In the genomic region with DNA sequence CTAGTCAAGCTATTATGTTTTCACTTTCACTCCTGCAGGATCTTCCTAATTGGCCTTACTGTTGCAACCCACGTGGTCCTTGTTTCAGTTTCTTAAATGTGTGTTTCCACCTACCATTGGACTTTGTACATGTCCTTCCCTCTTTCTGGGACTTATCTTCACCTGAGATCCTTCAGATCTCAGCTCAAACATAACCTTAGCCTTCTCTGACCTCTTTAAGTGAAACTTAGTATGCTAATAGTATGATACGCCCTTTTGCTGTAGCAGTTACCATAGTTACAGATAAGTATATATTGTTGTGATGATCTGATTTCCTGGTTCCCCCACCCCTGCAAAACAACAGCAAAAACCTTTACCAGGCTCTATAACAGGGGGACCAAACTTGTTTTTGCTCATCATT, we compare ENCODE assay signal across 13 cellular contexts. TPM values are rescaled to one million over a fixed set of nuclear protein-coding genes. Genes with fewer than 3 reads are reported as not detected.
DNase-seq lines count a peak whose midpoint lies in the region; ATAC-seq and TF ChIP-seq lines count a peak whose summit lies in the region.
"Had no signal": no experiment of that assay in that cellular context is flagged by ENCODE, and none has a peak within 500 bp of the region (broad histone marks: within the 10 kb centered on the region; RNA-seq: fewer than 3 reads in every experiment).

No MANE protein-coding gene starts in this region.

- no peaks in the 10 kb centered on the region for H3K9me3 Mint-ChIP-seq in stimulated activated naive CD8-positive, alpha-beta T cell treated with anti-CD3 and anti-CD28 coated beads, Interleukin-15, Interleukin-2, amounts not matched to agents 100 ng/mL and 50 ng/mL, for 24 hours
- no peaks in the 10 kb centered on the region for H3K9me3 Mint-ChIP-seq in stimulated activated naive CD8-positive, alpha-beta T cell treated with anti-CD3 and anti-CD28 coated beads, Interleukin-15, amount 100 ng/mL, for 72 hours
- no peaks in the 10 kb centered on the region for H3K9me3 Mint-ChIP-seq in central memory CD8-positive, alpha-beta T cell
- no peaks in the 10 kb centered on the region for H3K9me3 Mint-ChIP-seq in type B pancreatic cell

- H3K27me3 Mint-ChIP-seq in stimulated activated naive CD8-positive, alpha-beta T cell treated with anti-CD3 and anti-CD28 coated beads, Interleukin-15, Interleukin-2, amounts not matched to agents 100 ng/mL and 50 ng/mL, for 24 hours, result no peaks in the 10 kb centered on the region
- H3K27me3 Mint-ChIP-seq in stimulated activated naive CD8-positive, alpha-beta T cell treated with anti-CD3 and anti-CD28 coated beads, Interleukin-15, amount 100 ng/mL, for 72 hours, result no peaks in the 10 kb centered on the region
- H3K27me3 Mint-ChIP-seq in central memory CD8-positive, alpha-beta T cell, result no peaks in the 10 kb centered on the region
- H3K27me3 Mint-ChIP-seq in type B pancreatic cell, result no peaks in the 10 kb centered on the region

- no peak for DNase-seq in stimulated activated naive CD8-positive, alpha-beta T cell treated with anti-CD3 and anti-CD28 coated beads, Interleukin-15, amount 100 ng/mL, for 72 hours
- DNase-seq in MV-4-11 (lab: John Stamatoyannopoulos, UW), result peak; percentile 26
- DNase-seq in central memory CD8-positive, alpha-beta T cell (ENCODE audit: low spot score in 2 of 2), result no peak
- no peak for DNase-seq in type B pancreatic cell (ENCODE audit: extremely low spot score, unreplicated experiment)
- DNase-seq in dermis blood vessel endothelial cell, result no peak
- no peak for DNase-seq in COLO668 (lab: John Stamatoyannopoulos, UW; ENCODE audit: unreplicated experiment)
- DNase-seq: head of caudate nucleus, Karpas-422, NCI-H1694 treated with DMSO at 0.1 percent for 48 hours, NCI-H510A treated with DMSO at 0.1 percent for 48 hours, spleen had no signal

- peaks cover 13% of the 10 kb centered on the region for H3K4me1 Mint-ChIP-seq in stimulated activated naive CD8-positive, alpha-beta T cell treated with anti-CD3 and anti-CD28 coated beads, Interleukin-15, Interleukin-2, amounts not matched to agents 100 ng/mL and 50 ng/mL, for 24 hours (ENCODE audit: low read depth)
- peaks cover 12% of the 10 kb centered on the region for H3K4me1 Mint-ChIP-seq in stimulated activated naive CD8-positive, alpha-beta T cell treated with anti-CD3 and anti-CD28 coated beads, Interleukin-15, amount 100 ng/mL, for 72 hours
- H3K4me1 Mint-ChIP-seq in central memory CD8-positive, alpha-beta T cell, result peaks cover 12% of the 10 kb centered on the region
- H3K4me1 Mint-ChIP-seq in type B pancreatic cell (ENCODE audit: unreplicated experiment), result no peaks in the 10 kb centered on the region

- ATAC-seq in stimulated activated naive CD8-positive, alpha-beta T cell treated with anti-CD3 and anti-CD28 coated beads, Interleukin-15, amount 100 ng/mL, for 72 hours, result no peak
- ATAC-seq in central memory CD8-positive, alpha-beta T cell (replicated peaks; ENCODE audit: extremely low read depth, poor library complexity, severe bottlenecking), result peak; percentile 46
- ATAC-seq in HG03378 (IDR thresholded peaks at IDR 0.05; ENCODE audit: unreplicated experiment), result no peak

- peaks cover 73% of the 10 kb centered on the region for H3K36me3 Mint-ChIP-seq in stimulated activated naive CD8-positive, alpha-beta T cell treated with anti-CD3 and anti-CD28 coated beads, Interleukin-15, Interleukin-2, amounts not matched to agents 100 ng/mL and 50 ng/mL, for 24 hours (ENCODE audit: low read depth)
- H3K36me3 Mint-ChIP-seq in central memory CD8-positive, alpha-beta T cell (ENCODE audit: insufficient read depth), result peaks cover 54% of the 10 kb centered on the region
- peaks cover 19% of the 10 kb centered on the region for H3K36me3 Mint-ChIP-seq in type B pancreatic cell

- H3K4me3 Mint-ChIP-seq in stimulated activated naive CD8-positive, alpha-beta T cell treated with anti-CD3 and anti-CD28 coated beads, Interleukin-15, Interleukin-2, amounts not matched to agents 100 ng/mL and 50 ng/mL, for 24 hours, result no peak overlapping the region
- H3K4me3 Mint-ChIP-seq in stimulated activated naive CD8-positive, alpha-beta T cell treated with anti-CD3 and anti-CD28 coated beads, Interleukin-15, amount 100 ng/mL, for 72 hours, result no peak overlapping the region
- no peak overlapping the region for H3K4me3 Mint-ChIP-seq in central memory CD8-positive, alpha-beta T cell
- no peak overlapping the region for H3K4me3 Mint-ChIP-seq in type B pancreatic cell

- TF ChIP-seq CTCF in type B pancreatic cell (conservative IDR thresholded peaks at IDR 0.05), result no peak

- peak overlapping the region; percentile 8 for H3K27ac Mint-ChIP-seq in stimulated activated naive CD8-positive, alpha-beta T cell treated with anti-CD3 and anti-CD28 coated beads, Interleukin-15, Interleukin-2, amounts not matched to agents 100 ng/mL and 50 ng/mL, for 24 hours
- H3K27ac Mint-ChIP-seq in stimulated activated naive CD8-positive, alpha-beta T cell treated with anti-CD3 and anti-CD28 coated beads, Interleukin-15, amount 100 ng/mL, for 72 hours, result peak overlapping the region in 1 of 2 donors; percentile 49
- peak overlapping the region; percentile 56 for H3K27ac Mint-ChIP-seq in central memory CD8-positive, alpha-beta T cell (ENCODE audit: low read depth)
- peak overlapping the region; percentile 29 for H3K27ac Mint-ChIP-seq in type B pancreatic cell

RNA-seq across cellular contexts. Expression of a gene that starts 35.2 kb away (rescaled TPM):
- total RNA-seq in type B pancreatic cell (ENCODE audit: low replicate concordance) (85.7 and 129 TPM in 2 replicates), dermis blood vessel endothelial cell (52.8 and 57.8 TPM in 2 replicates)
